8 cellular contexts compared by ENCODE assay signal in genomic region chr17:45314761-45315549, GRCh38. TPM values are rescaled to one million over a fixed set of nuclear protein-coding genes. Genes with fewer than 3 reads are reported as not detected.
DNase-seq lines count a peak whose midpoint lies in the region; ATAC-seq and TF ChIP-seq lines count a peak whose summit lies in the region.

No MANE protein-coding gene starts in this region.

- peaks cover 19% of the 10 kb centered on the region; the same call in 1 of the 2 replicates for H3K36me3 ChIP-seq in OCI-LY7 (ENCODE audit: insufficient read depth, low read length)
- no peaks in the 10 kb centered on the region for H3K36me3 ChIP-seq in endocrine pancreas (ENCODE audit: control insufficient read depth, insufficient read depth, low read length)
- no peaks in the 10 kb centered on the region for H3K36me3 ChIP-seq in sigmoid colon

- H3K9me3 ChIP-seq in OCI-LY7 (ENCODE audit: low read length) (no peaks in the 10 kb centered on the region), endocrine pancreas (ENCODE audit: control insufficient read depth, low read length) (no peaks in the 10 kb centered on the region), sigmoid colon (no peaks in the 10 kb centered on the region)

- intact Hi-C loops in OCI-LY7 (cut with micrococcal nuclease; ENCODE audit: unreplicated experiment), result loop anchor here (5.0 kb wide), 1 partner anchor 88 kb away; no protein-coding TSS in a partner anchor
- intact Hi-C loops in sigmoid colon (cut with DNase I), result loop anchor here (5.0 kb wide), 2 partner anchors 93 to 168 kb away; partner anchors contain the start of genes FMNL1 and HEXIM1

- peak overlapping the region; percentile 87 for H3K27ac ChIP-seq in OCI-LY7 (ENCODE audit: low read depth, low read length, poor library complexity, severe bottlenecking)
- peak overlapping the region; percentile 95 to 98 (median 97) for H3K27ac ChIP-seq in sigmoid colon

- H3K9ac ChIP-seq in endocrine pancreas (ENCODE audit: control insufficient read depth, insufficient read depth, low read length), result no peak overlapping the region

- H3K4me1 ChIP-seq in OCI-LY7 (ENCODE audit: insufficient read depth, low read length, poor library complexity, severe bottlenecking) (peaks cover 57% of the 10 kb centered on the region), endocrine pancreas (ENCODE audit: control insufficient read depth, insufficient read depth, low read length) (peaks cover 15% of the 10 kb centered on the region), sigmoid colon (peaks cover 2 to 90% (median 76%) of the 10 kb centered on the region in 4 donors)

- no peak for TF ChIP-seq EP300 in sigmoid colon (IDR thresholded peaks at IDR 0.05)

- TF ChIP-seq POLR2A in sigmoid colon (IDR thresholded peaks at IDR 0.05), result no peak

- TF ChIP-seq CTCF in OCI-LY7 (conservative IDR thresholded peaks at IDR 0.05; ENCODE audit: low read length) (no peak), sigmoid colon (IDR thresholded peaks at IDR 0.05) (no peak)

- DNase-seq in NCI-H2196 (lab: John Stamatoyannopoulos, UW; ENCODE audit: unreplicated experiment), result peak; percentile 22
- DNase-seq in NCI-H2196 treated with DMSO at 0.1 percent for 48 hours (lab: John Stamatoyannopoulos, UW; ENCODE audit: unreplicated experiment), result no peak
- peak; percentile 71 for DNase-seq in OCI-LY7 (ENCODE audit: low spot score)
- DNase-seq in sigmoid colon, result no peak

- peak overlapping the region; percentile 0; the same call in 1 of the 2 replicates for H2AFZ ChIP-seq in OCI-LY7 (ENCODE audit: low read length)

- peak overlapping the region; percentile 95 for H3K4me2 ChIP-seq in OCI-LY7 (ENCODE audit: low read length)

- BruUV-seq in OCI-LY7 (replicated peaks; lab: Mats Ljungman, UMichigan), result TSS peak; percentile 52

- H3K27me3 ChIP-seq in endocrine pancreas (ENCODE audit: control insufficient read depth, insufficient read depth, low read length) (no peaks in the 10 kb centered on the region), sigmoid colon (no peaks in the 10 kb centered on the region)

- no peak for ATAC-seq in GM18861 (IDR thresholded peaks at IDR 0.05; ENCODE audit: unreplicated experiment)
- ATAC-seq in GM19324 (IDR thresholded peaks at IDR 0.05; ENCODE audit: low FRiP score, unreplicated experiment), result no peak
- ATAC-seq in GM21381 (IDR thresholded peaks at IDR 0.05; ENCODE audit: unreplicated experiment), result no peak

- H3K9me2 ChIP-seq in OCI-LY7 (ENCODE audit: insufficient read depth, low read length), result no peaks in the 10 kb centered on the region

- peaks cover 5% of the 10 kb centered on the region; the same call in 1 of the 2 replicates for H4K20me1 ChIP-seq in OCI-LY7 (ENCODE audit: insufficient read depth, low read length)

- peaks cover 64% of the 10 kb centered on the region for H3K79me2 ChIP-seq in OCI-LY7 (ENCODE audit: insufficient read depth, low read depth, low read length)

- peak overlapping the region; percentile 84 for H3K4me3 ChIP-seq in OCI-LY7 (ENCODE audit: low read depth, low read length, poor library complexity, severe bottlenecking)
- H3K4me3 ChIP-seq in endocrine pancreas (ENCODE audit: control insufficient read depth, insufficient read depth, low read length), result peak overlapping the region; percentile 75
- peak overlapping the region; percentile 70 to 93 (median 86) for H3K4me3 ChIP-seq in sigmoid colon

- CTCF ChIA-PET in OCI-LY7 (lab: Charles Lee; ENCODE audit: unreplicated experiment), result interaction anchor here (0.9 kb wide), 1 partner anchor 37 kb away, joined by 3 read pairs; no protein-coding TSS in a partner anchor

- POLR2A ChIA-PET in OCI-LY7 (lab: Charles Lee), result interaction anchor here (0.6 to 1.6 kb wide), 5 partner anchors 13 to 93 kb away, joined by 3 to 5 read pairs (median 4); no protein-coding TSS in a partner anchor

- WGBS in sigmoid colon, 2 donors, result 7 to 24% methylated on average over 11 of the region's 11 CpGs

RNA-seq across cellular contexts. Expression of gene MAP3K14, which starts 1.9 kb away (rescaled TPM):
- 7.1 and 12.3 TPM in 2 replicates for total RNA-seq in OCI-LY7 (2014; rRNA removed; shearing (Covaris generic))
- total RNA-seq in OCI-LY7 (2022) (21.2 and 22.8 TPM in 2 replicates), sigmoid colon (10 to 100 TPM in 3 of 4 donors, 1 to 10 TPM in 1; 9.2 to 28.5 (median 14.1) TPM)
- 10 to 100 TPM in 1 of 3 donors, 1 to 10 TPM in 2; 7.2 to 20.8 (median 9.0) TPM for polyA plus RNA-seq in sigmoid colon

RNA-seq across cellular contexts. Expression of gene SPATA32, which starts 53.1 kb away (rescaled TPM):
- 0.41 TPM in 1 of 2 replicates, not detected in the other for total RNA-seq in OCI-LY7 (2014; rRNA removed; shearing (Covaris generic))
- total RNA-seq in OCI-LY7 (2022) (0.18 TPM in 1 of 2 replicates, not detected in the other), sigmoid colon (not detected)
- polyA plus RNA-seq in sigmoid colon, result under 1 TPM in 1 of 3 donors, not detected in 2; 0.07 TPM

Comparison
In these comparisons a context has a peak if more than half of its experiments do, and no peak if none do; other contexts are left out.
1. DNase-seq: peak in NCI-H2196 (single experiment) and OCI-LY7 (single experiment); none in NCI-H2196 treated with DMSO at 0.1 percent for 48 hours (single experiment) and sigmoid colon (single experiment).
2. Peak in every context shown above with its lines, with median percentiles within 50 percentile points of each other: H3K4me3 ChIP-seq.